In genomic region chr14:24436355-24437019, GRCh38 we compare ENCODE assay signal across 7 cellular contexts. TPM values are rescaled to one million over a fixed set of nuclear protein-coding genes. Genes with fewer than 3 reads are reported as not detected.
DNase-seq lines count a peak whose midpoint lies in the region; ATAC-seq and TF ChIP-seq lines count a peak whose summit lies in the region.

No MANE protein-coding gene starts in this region.

- WGBS in neuronal stem cell (ENCODE audit: extremely low coverage in 2 of 2, insufficient read length in 2 of 2, insufficient replicate concordance in 1 of 2), 2 donors = no CpG with 5 or more reads among the region's 5 CpGs

- no peak overlapping the region for H3K4me3 Mint-ChIP-seq in activated T-cell treated with anti-CD3 and anti-CD28 coated beads, Interleukin-2, amount 50 U/mL, for 24 hours

- H3K27me3 ChIP-seq in neuronal stem cell (ENCODE audit: control insufficient read depth in 3 of 3, insufficient read depth in 3 of 3, low read depth in 1 of 3, low read length in 3 of 3) = no peaks in the 10 kb centered on the region

- peaks cover 96% of the 10 kb centered on the region for H3K36me3 Mint-ChIP-seq in activated T-cell treated with anti-CD3 and anti-CD28 coated beads, Interleukin-2, amount 50 U/mL, for 24 hours (ENCODE audit: low read depth)

- H3K27ac ChIP-seq in neuronal stem cell (replicated peaks; ENCODE audit: low read length) = no peak overlapping the region

- peaks cover 4 to 5% of the 10 kb centered on the region in 2 donors for H3K4me1 ChIP-seq in neuronal stem cell (ENCODE audit: control insufficient read depth in 2 of 2, insufficient read depth in 1 of 2, low read depth in 1 of 2, low read length in 2 of 2)

- H3K14ac ChIP-seq in neuronal stem cell (ENCODE audit: low read length) = no peak overlapping the region

- H3K27ac Mint-ChIP-seq in activated T-cell treated with anti-CD3 and anti-CD28 coated beads, Interleukin-2, amount 50 U/mL, for 24 hours = peak overlapping the region; percentile 99

- no peak overlapping the region for H4K91ac ChIP-seq in neuronal stem cell (ENCODE audit: low read depth, low read length, poor library complexity)

- peaks cover 5% of the 10 kb centered on the region for H3K79me1 ChIP-seq in neuronal stem cell (ENCODE audit: low read depth, low read length)

- H3K36me3 ChIP-seq in neuronal stem cell (replicated peaks in 1 of 2; ENCODE audit: control insufficient read depth in 2 of 2, insufficient read depth in 2 of 2, low read length in 2 of 2) = peaks cover 39 to 81% of the 10 kb centered on the region in 2 donors

- H2BK12ac ChIP-seq in neuronal stem cell (ENCODE audit: low read length) = no peak overlapping the region

- no peak overlapping the region for H3K18ac ChIP-seq in neuronal stem cell (ENCODE audit: low read length)

- peak; percentile 44 for ATAC-seq in HG02759 (IDR thresholded peaks at IDR 0.05; ENCODE audit: unreplicated experiment)
- ATAC-seq in GM19397 (IDR thresholded peaks at IDR 0.05; ENCODE audit: unreplicated experiment) = no peak

- TF ChIP-seq CTCF in fibroblast of the aortic adventitia (IDR thresholded peaks at IDR 0.05; ENCODE audit: insufficient read depth, low read length) = peak; percentile 80

- H3K4me3 ChIP-seq in fibroblast of the aortic adventitia (ENCODE audit: low read depth, low read length) (no peak overlapping the region), neuronal stem cell (ENCODE audit: low read length in 2 of 2) (no peak overlapping the region)

- no peaks in the 10 kb centered on the region for H3K9me3 Mint-ChIP-seq in activated T-cell treated with anti-CD3 and anti-CD28 coated beads, Interleukin-2, amount 50 U/mL, for 24 hours

- DNase-seq in ELF-1 (ENCODE audit: low read depth, low spot score) (peak; percentile 42), NCI-H446 treated with DMSO at 0.1 percent for 48 hours (lab: John Stamatoyannopoulos, UW) (peak; percentile 55), fibroblast of the aortic adventitia (ENCODE audit: low read depth) (peak; percentile 91), neuronal stem cell (ENCODE audit: low spot score) (peak; percentile 48)
- DNase-seq in activated T-cell treated with anti-CD3 and anti-CD28 coated beads, Interleukin-2, amount 50 U/mL, for 24 hours = no peak

- H2AK5ac ChIP-seq in neuronal stem cell (ENCODE audit: low read depth, low read length) = no peak overlapping the region

- no peak overlapping the region for H2AFZ ChIP-seq in neuronal stem cell (ENCODE audit: low read length)

- H3K4me1 Mint-ChIP-seq in activated T-cell treated with anti-CD3 and anti-CD28 coated beads, Interleukin-2, amount 50 U/mL, for 24 hours (ENCODE audit: low read depth) = peaks cover 59% of the 10 kb centered on the region

- H3K4me2 ChIP-seq in neuronal stem cell (ENCODE audit: insufficient read depth, low read length, poor library complexity, severe bottlenecking) = no peak overlapping the region

- no peaks in the 10 kb centered on the region for H3K27me3 Mint-ChIP-seq in activated T-cell treated with anti-CD3 and anti-CD28 coated beads, Interleukin-2, amount 50 U/mL, for 24 hours

- H3K4ac ChIP-seq in neuronal stem cell (ENCODE audit: low read length) = no peak overlapping the region

- H4K8ac ChIP-seq in neuronal stem cell (ENCODE audit: low read depth, low read length) = no peak overlapping the region

- H2BK5ac ChIP-seq in neuronal stem cell (ENCODE audit: low read length) = no peak overlapping the region

- no peak overlapping the region for H3K9ac ChIP-seq in neuronal stem cell (ENCODE audit: low read depth, low read length, poor library complexity)

- H2BK120ac ChIP-seq in neuronal stem cell (ENCODE audit: low read depth, low read length) = no peak overlapping the region

- H3K9me3 ChIP-seq in neuronal stem cell (replicated peaks in 1 of 2; ENCODE audit: control insufficient read depth in 2 of 2, insufficient read depth in 1 of 2, low read depth in 1 of 2, low read length in 2 of 2) = no peaks in the 10 kb centered on the region

- no peak overlapping the region for H2BK15ac ChIP-seq in neuronal stem cell (ENCODE audit: low read length)

- H3K23ac ChIP-seq in neuronal stem cell (ENCODE audit: low read depth, low read length, poor library complexity) = no peak overlapping the region

RNA-seq across cellular contexts. Expression of gene SDR39U1, which starts 6.1 kb away (rescaled TPM):
- total RNA-seq in fibroblast of the aortic adventitia (ENCODE audit: low replicate concordance) = 12.6 and 13.7 TPM in 2 replicates
- 56.9 TPM for polyA plus RNA-seq in neuronal stem cell (2013, experiment 1 of 2)
- 53.2 TPM for polyA plus RNA-seq in neuronal stem cell (2013, experiment 2 of 2)

RNA-seq across cellular contexts. Expression of gene KHNYN, which starts 6.7 kb away (rescaled TPM):
- total RNA-seq in fibroblast of the aortic adventitia (ENCODE audit: low replicate concordance) = 37.1 and 39.8 TPM in 2 replicates
- polyA plus RNA-seq in neuronal stem cell (2013, experiment 1 of 2) = 18.3 TPM
- 18.2 TPM for polyA plus RNA-seq in neuronal stem cell (2013, experiment 2 of 2)

RNA-seq across cellular contexts. Expression of gene CBLN3, which starts 7.0 kb away (rescaled TPM):
- 5.9 and 6.2 TPM in 2 replicates for total RNA-seq in fibroblast of the aortic adventitia (ENCODE audit: low replicate concordance)
- 0.59 TPM for polyA plus RNA-seq in neuronal stem cell (2013, experiment 1 of 2)
- polyA plus RNA-seq in neuronal stem cell (2013, experiment 2 of 2) = 0.32 TPM

RNA-seq across cellular contexts. Expression of gene NYNRIN, which starts 37.7 kb away (rescaled TPM):
- 14.1 and 45.1 TPM in 2 replicates for total RNA-seq in fibroblast of the aortic adventitia (ENCODE audit: low replicate concordance)
- polyA plus RNA-seq in neuronal stem cell (2013, experiment 1 of 2) = 16.1 TPM
- polyA plus RNA-seq in neuronal stem cell (2013, experiment 2 of 2) = 16.0 TPM
